In the genomic region with DNA sequence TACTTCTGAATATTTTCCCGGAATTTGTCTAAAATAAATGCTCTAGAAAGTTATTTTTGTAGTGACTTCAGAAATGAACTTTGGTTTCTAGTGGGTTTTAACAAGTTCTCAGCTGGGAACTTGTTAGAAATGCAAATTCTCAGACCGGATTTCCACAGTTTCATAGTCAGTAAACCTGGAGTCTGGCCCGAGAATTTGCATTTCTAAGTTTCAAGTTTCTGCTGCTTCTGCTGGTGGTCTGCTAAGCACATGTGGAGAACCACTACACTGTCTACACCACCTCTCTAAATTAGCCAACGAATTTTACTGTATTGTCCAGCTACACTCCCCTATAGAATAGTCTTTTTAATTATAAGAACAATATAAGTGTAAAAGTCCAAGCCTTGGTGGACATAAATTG, we compare ENCODE assay signal across 14 cellular contexts.
DNase-seq lines count a peak whose midpoint lies in the region; ATAC-seq, FAIRE-seq and TF ChIP-seq lines count a peak whose summit lies in the region.
"Had no signal": no experiment of that assay in that cellular context is flagged by ENCODE, and none has a peak within 500 bp of the region (broad histone marks: within the 10 kb centered on the region; RNA-seq: fewer than 3 reads in every experiment).

No MANE protein-coding gene starts in this region.

- H3K36me3 Mint-ChIP-seq in MCF 10A (ENCODE audit: insufficient read depth, unreplicated experiment) = no peaks in the 10 kb centered on the region
- H3K36me3 Mint-ChIP-seq: activated naive CD8-positive, alpha-beta T cell treated with anti-CD3 and anti-CD28 coated beads, Interleukin-2, amount 10 ng/mL, durations not matched to agents 7 days and 5 days had no signal

- CTCF ChIA-PET in MCF 10A (lab: Yijun Ruan, JAX) = interaction anchor here (0.7 to 3.5 kb wide), 7 partner anchors 25 to 997 kb away, joined by 3 to 32 read pairs (median 4); no protein-coding TSS in a partner anchor

- DNase-seq in left lobe of liver (ENCODE audit: low spot score) (no peak), GM19239 (ENCODE audit: insufficient read length, low spot score) (no peak), MCF 10A (ENCODE audit: unreplicated experiment) (no peak), GM23248 (no peak)
- DNase-seq: activated naive CD8-positive, alpha-beta T cell treated with anti-CD3 and anti-CD28 coated beads, Interleukin-2, amount 10 ng/mL, durations not matched to agents 7 days and 5 days; NCI-H2171; stimulated activated CD4-positive, alpha-beta T cell treated with anti-CD3 and anti-CD28 coated beads, Interleukin-12 subunit alpha, Interleukin-12 subunit beta, amount 100 ng/mL, for 4 hours had no signal

- H3K36me3 ChIP-seq in BLaER1 = no peaks in the 10 kb centered on the region
- H3K36me3 ChIP-seq in GM23248 (ENCODE audit: low read depth) = no peaks in the 10 kb centered on the region

- H3K9me2 ChIP-seq in GM23248 (ENCODE audit: insufficient read depth) = no peaks in the 10 kb centered on the region

- H3K4me1 ChIP-seq in BLaER1 (peaks cover 16% of the 10 kb centered on the region), GM23248 (ENCODE audit: insufficient read depth) (no peaks in the 10 kb centered on the region)

- peak; percentile 86 for ATAC-seq in GM19328 (IDR thresholded peaks at IDR 0.05; ENCODE audit: unreplicated experiment)
- peak; percentile 80 for ATAC-seq in HG02623 (IDR thresholded peaks at IDR 0.05; ENCODE audit: unreplicated experiment)
- ATAC-seq in HG03342 (IDR thresholded peaks at IDR 0.05; ENCODE audit: unreplicated experiment) = peak; percentile 76
- no peak for ATAC-seq in left lobe of liver

- H3K4me1 Mint-ChIP-seq in MCF 10A (ENCODE audit: insufficient read depth, unreplicated experiment) = no peaks in the 10 kb centered on the region
- H3K4me1 Mint-ChIP-seq: activated naive CD8-positive, alpha-beta T cell treated with anti-CD3 and anti-CD28 coated beads, Interleukin-2, amount 10 ng/mL, durations not matched to agents 7 days and 5 days had no signal

- no peak overlapping the region for H3K4me3 ChIP-seq in BLaER1
- no peak overlapping the region for H3K4me3 ChIP-seq in GM23248

- H3K4me3 Mint-ChIP-seq in MCF 10A (ENCODE audit: unreplicated experiment) = no peak overlapping the region
- H3K4me3 Mint-ChIP-seq: activated naive CD8-positive, alpha-beta T cell treated with anti-CD3 and anti-CD28 coated beads, Interleukin-2, amount 10 ng/mL, durations not matched to agents 7 days and 5 days; T-helper 2 cell treated with Interferon-gamma antibody and Interleukin-4, amounts not matched to agents 5 μg/mL and 100 μg/mL, for 36 hours had no signal

- no TSS peak for BruUV-seq in MCF 10A (replicated peaks; lab: Mats Ljungman, UMichigan)

- 0 out of 2 replicates have a peak overlapping the region, but pooled peaks have one; percentile 4 for H3K27ac ChIP-seq in BLaER1
- H3K27ac ChIP-seq in GM23248 = no peak overlapping the region
- H3K27ac ChIP-seq: 22Rv1 had no signal

- intact Hi-C loops in MCF 10A (cut with micrococcal nuclease) = no loop called here

- FAIRE-seq in GM19239 (lab: Jason Lieb, UNC) = no peak
- FAIRE-seq: keratinocyte had no signal

- WGBS in GM23248 (ENCODE audit: low coverage in 1 of 2, low lambda C conversion rate in 2 of 2, missing lambda C conversion rate in 2 of 2), 2 experiments = 80 to 82% methylated on average over 4 of the region's 4 CpGs

- H4K20me1 ChIP-seq in BLaER1 (no peaks in the 10 kb centered on the region), GM23248 (ENCODE audit: insufficient read depth) (no peaks in the 10 kb centered on the region)

- H3K27me3 Mint-ChIP-seq in MCF 10A (ENCODE audit: insufficient read depth, unreplicated experiment) = no peaks in the 10 kb centered on the region

- H3K9me3 Mint-ChIP-seq in MCF 10A (ENCODE audit: unreplicated experiment) = no peaks in the 10 kb centered on the region
- H3K9me3 Mint-ChIP-seq: activated naive CD8-positive, alpha-beta T cell treated with anti-CD3 and anti-CD28 coated beads, Interleukin-2, amount 10 ng/mL, durations not matched to agents 7 days and 5 days; T-helper 2 cell treated with Interferon-gamma antibody and Interleukin-4, amounts not matched to agents 5 μg/mL and 100 μg/mL, for 36 hours had no signal

- H3F3A ChIP-seq in GM23248 (ENCODE audit: insufficient read depth) = no peaks in the 10 kb centered on the region

- in situ Hi-C loops in GM23248 (cut with MboI) = no loop called here

- POLR2A ChIA-PET in MCF 10A (lab: Yijun Ruan, JAX) = interaction anchor here (0.8 to 1.3 kb wide), 2 partner anchors 9 to 433 kb away, joined by 3 to 4 read pairs; no protein-coding TSS in a partner anchor

- no peak overlapping the region for H3K9ac ChIP-seq in BLaER1
- no peak overlapping the region for H3K9ac ChIP-seq in GM23248

- peak overlapping the region; percentile 52 for H3K4me2 ChIP-seq in BLaER1
- no peak overlapping the region for H3K4me2 ChIP-seq in GM23248 (ENCODE audit: unreplicated experiment)

- TF ChIP-seq CTCF in MCF 10A (IDR thresholded peaks at IDR 0.05; ENCODE audit: unreplicated experiment) = no peak

- no peaks in the 10 kb centered on the region for H3K9me3 ChIP-seq in BLaER1
- H3K9me3 ChIP-seq in GM23248 (ENCODE audit: low read depth) = no peaks in the 10 kb centered on the region

- H3K27me3 ChIP-seq in BLaER1 (no peaks in the 10 kb centered on the region), GM23248 (replicated peaks; ENCODE audit: insufficient read depth) (no peaks in the 10 kb centered on the region)

- H3K27ac Mint-ChIP-seq in MCF 10A (ENCODE audit: low read depth, unreplicated experiment) = no peak overlapping the region
- H3K27ac Mint-ChIP-seq: activated naive CD8-positive, alpha-beta T cell treated with anti-CD3 and anti-CD28 coated beads, Interleukin-2, amount 10 ng/mL, durations not matched to agents 7 days and 5 days; T-helper 2 cell treated with Interferon-gamma antibody and Interleukin-4, amounts not matched to agents 5 μg/mL and 100 μg/mL, for 36 hours had no signal

- H2AFZ ChIP-seq in GM23248 = no peak overlapping the region

- H3K79me2 ChIP-seq in GM23248 (ENCODE audit: insufficient read depth) = no peaks in the 10 kb centered on the region
